9 cellular contexts compared by ENCODE assay signal in genomic region chr4:2934077-2934812, GRCh38. TPM values are rescaled to one million over a fixed set of nuclear protein-coding genes. Genes with fewer than 3 reads are reported as not detected.
DNase-seq lines count a peak whose midpoint lies in the region; FAIRE-seq and TF ChIP-seq lines count a peak whose summit lies in the region.
"Had no signal": no experiment of that assay in that cellular context is flagged by ENCODE, and none has a peak within 500 bp of the region (broad histone marks: within the 10 kb centered on the region; RNA-seq: fewer than 3 reads in every experiment).

No MANE protein-coding gene starts in this region.

- H2AFZ ChIP-seq in keratinocyte (ENCODE audit: control insufficient read depth, low read length): no peak overlapping the region

- H3K4me3 ChIP-seq in SK-N-MC (peak overlapping the region; percentile 96), brain microvascular endothelial cell (ENCODE audit: low read depth, low read length) (peak overlapping the region; percentile 85), keratinocyte (ENCODE audit: control insufficient read depth in 2 of 3, extremely low read depth in 1 of 3, insufficient read depth in 2 of 3, low read depth in 1 of 3, low read length in 3 of 3) (peak overlapping the region; percentile 76 to 94 (median 91))

- H3K9me3 ChIP-seq in SK-N-MC (ENCODE audit: low read depth, low read length) (no peaks in the 10 kb centered on the region), keratinocyte (ENCODE audit: control insufficient read depth, low read depth, low read length) (no peaks in the 10 kb centered on the region)

- peaks cover 14% of the 10 kb centered on the region for H4K20me1 ChIP-seq in keratinocyte (ENCODE audit: control insufficient read depth, extremely low read depth, insufficient read depth, low read length)

- H3K27me3 ChIP-seq in brain microvascular endothelial cell (replicated peaks) (no peaks in the 10 kb centered on the region), keratinocyte (ENCODE audit: control insufficient read depth, extremely low read depth, insufficient read depth, low read length) (no peaks in the 10 kb centered on the region)

- no peaks in the 10 kb centered on the region for H3K9me1 ChIP-seq in keratinocyte (ENCODE audit: control insufficient read depth, extremely low read depth, insufficient read depth, low read length)

- peaks cover 43% of the 10 kb centered on the region for H3K79me2 ChIP-seq in keratinocyte (ENCODE audit: control insufficient read depth, insufficient read depth, low read length)

- H3K9ac ChIP-seq in SK-N-MC (ENCODE audit: insufficient read length): peak overlapping the region; percentile 75
- peak overlapping the region; percentile 100 for H3K9ac ChIP-seq in keratinocyte (ENCODE audit: control insufficient read depth, extremely low read depth, insufficient read depth, low read length)

- peak; percentile 32 for DNase-seq in NCI-H146 (lab: John Stamatoyannopoulos, UW)
- no peak for DNase-seq in NCI-H146 treated with DMSO at 0.1 percent for 48 hours (lab: John Stamatoyannopoulos, UW; ENCODE audit: unreplicated experiment)
- no peak for DNase-seq in SK-N-MC (ENCODE audit: low read depth, low spot score)
- peak; percentile 38 for DNase-seq in brain microvascular endothelial cell
- DNase-seq in keratinocyte (ENCODE audit: low read depth, low spot score): no peak
- peak; percentile 47 for DNase-seq in stimulated activated CD4-positive, alpha-beta T cell treated with anti-CD3 and anti-CD28 coated beads, Interleukin-2, amount 100 ng/mL, for 4 hours (ENCODE audit: low read depth)
- DNase-seq in NCI-H1092 treated with DMSO at 0.1 percent for 48 hours (lab: John Stamatoyannopoulos, UW): no peak
- DNase-seq in KBM-7: no peak

- no peak for FAIRE-seq in keratinocyte (lab: Jason Lieb, UNC)
- FAIRE-seq: endometrium had no signal

- H3K36me3 ChIP-seq in SK-N-MC (ENCODE audit: insufficient read depth, low read length) (peaks cover 25% of the 10 kb centered on the region), brain microvascular endothelial cell (replicated peaks) (peaks cover 46% of the 10 kb centered on the region), keratinocyte (ENCODE audit: control insufficient read depth in 2 of 2, extremely low read depth in 1 of 2, insufficient read depth in 2 of 2, low read length in 2 of 2) (peaks cover 22 to 41% of the 10 kb centered on the region in 2 experiments)

- dilution Hi-C loops in keratinocyte (cut with MboI; ENCODE audit: extremely low pct_ligation_motif_present, low sequenced_read_pairs): no loop called here

- in situ Hi-C loops in brain microvascular endothelial cell (cut with HindIII; ENCODE audit: low pct_ligation_motif_present, low sequenced_read_pairs): no loop called here
- in situ Hi-C loops in KBM-7 (cut with MboI; ENCODE audit: low pct_unique_long_range_greater_than_20kb, low sequenced_read_pairs): loop anchor here (10.0 kb wide), 1 partner anchor 179 kb away; the partner anchor contains the start of gene TNIP2

- peak overlapping the region; percentile 85 for H3K4me2 ChIP-seq in keratinocyte (ENCODE audit: control insufficient read depth, extremely low read depth, insufficient read depth, low read depth, low read length)

- no peak for TF ChIP-seq CTCF in brain microvascular endothelial cell (IDR thresholded peaks at IDR 0.05; ENCODE audit: low read depth, low read length, missing control alignments)
- TF ChIP-seq CTCF in keratinocyte (optimal IDR thresholded peaks at IDR 0.05 in 1 of 3, IDR thresholded peaks at IDR 0.05 in 1 of 3, conservative IDR thresholded peaks at IDR 0.05 in 1 of 3; ENCODE audit: extremely low read depth in 1 of 3, insufficient read depth in 2 of 3, low read length in 3 of 3): no peak

- no peak overlapping the region for H3K27ac ChIP-seq in SK-N-MC
- H3K27ac ChIP-seq in brain microvascular endothelial cell: peak overlapping the region; percentile 57
- H3K27ac ChIP-seq in keratinocyte (ENCODE audit: control insufficient read depth, insufficient read depth, low read length): peak overlapping the region; percentile 98

- peaks cover 32% of the 10 kb centered on the region for H3K4me1 ChIP-seq in keratinocyte (ENCODE audit: control insufficient read depth, extremely low read depth, insufficient read depth, low read length)

RNA-seq across cellular contexts. Expression of gene NOP14, which starts 29.0 kb away (rescaled TPM):
- polyA plus RNA-seq in keratinocyte: 9.6 to 24.7 TPM (median 21.8 TPM) in 3 replicates
- polyA plus RNA-seq in keratinocyte (2011; ENCODE audit: low read depth): 56.8 TPM
- polyA plus RNA-seq in keratinocyte (2011; cell fraction: cytosol; rRNA removed): 20.2 and 22.1 TPM in 2 replicates
- polyA plus RNA-seq in keratinocyte (2011; cell fraction: nucleus; rRNA removed): 24.9 and 28.4 TPM in 2 replicates
- polyA plus RNA-seq in keratinocyte (2012; ENCODE audit: low replicate concordance): 36.4 and 41.2 TPM in 2 replicates
- polyA minus RNA-seq in keratinocyte: 8.3 to 22.6 TPM (median 22.1 TPM) in 3 replicates
- polyA minus RNA-seq in keratinocyte (2011; cell fraction: cytosol; rRNA and poly(A)+ RNA removed): 15.3 TPM
- polyA minus RNA-seq in keratinocyte (2011; cell fraction: nucleus; rRNA and poly(A)+ RNA removed): 12.2 and 17.5 TPM in 2 replicates

RNA-seq across cellular contexts. Expression of gene GRK4, which starts 29.1 kb away (rescaled TPM):
- 3.8 to 4.8 TPM (median 4.3 TPM) in 3 replicates for polyA plus RNA-seq in keratinocyte
- polyA plus RNA-seq in keratinocyte (2011; ENCODE audit: low read depth): 3.9 TPM
- 4.5 and 5.3 TPM in 2 replicates for polyA plus RNA-seq in keratinocyte (2011; cell fraction: cytosol; rRNA removed)
- polyA plus RNA-seq in keratinocyte (2011; cell fraction: nucleus; rRNA removed): 6.7 and 7.2 TPM in 2 replicates
- polyA plus RNA-seq in keratinocyte (2012; ENCODE audit: low replicate concordance): 3.2 and 7.4 TPM in 2 replicates
- polyA minus RNA-seq in keratinocyte: 1.4 to 4.9 TPM (median 4.2 TPM) in 3 replicates
- polyA minus RNA-seq in keratinocyte (2011; cell fraction: cytosol; rRNA and poly(A)+ RNA removed): 4.2 TPM
- polyA minus RNA-seq in keratinocyte (2011; cell fraction: nucleus; rRNA and poly(A)+ RNA removed): 2.1 and 4.0 TPM in 2 replicates

Comparison
In these comparisons a context has a peak if more than half of its experiments do, and no peak if none do; other contexts are left out.
1. DNase-seq: peak in NCI-H146 (single experiment), brain microvascular endothelial cell (single experiment) and stimulated activated CD4-positive, alpha-beta T cell treated with anti-CD3 and anti-CD28 coated beads, Interleukin-2, amount 100 ng/mL, for 4 hours (single experiment); none in NCI-H146 treated with DMSO at 0.1 percent for 48 hours (single experiment), SK-N-MC (single experiment), keratinocyte (single experiment), NCI-H1092 treated with DMSO at 0.1 percent for 48 hours (single experiment) and KBM-7 (single experiment).
2. Peak in every context shown above with its lines, with median percentiles within 50 percentile points of each other: H3K4me3 ChIP-seq.